In the genomic region with DNA sequence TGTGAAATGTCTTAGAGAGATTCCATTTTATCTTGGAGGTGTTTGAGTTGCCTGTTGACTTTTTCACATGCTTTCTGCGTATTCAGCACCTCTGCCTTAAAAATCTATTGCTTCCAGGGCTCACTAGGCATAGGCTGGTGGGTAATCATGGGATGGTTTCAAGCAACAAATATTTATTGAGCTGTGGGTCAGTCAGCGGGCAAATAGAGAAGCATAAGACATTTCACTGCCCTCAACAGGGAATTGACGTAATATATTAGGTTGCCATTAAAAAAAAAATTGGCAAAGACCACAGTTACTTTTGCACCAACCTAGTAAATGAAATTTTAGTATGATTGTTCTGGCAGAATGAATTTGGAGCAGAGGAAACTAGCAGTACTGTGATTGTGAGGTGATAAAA, we compare ENCODE assay signal across 16 cellular contexts. TPM values are rescaled to one million over a fixed set of nuclear protein-coding genes. Genes with fewer than 3 reads are reported as not detected.
DNase-seq lines count a peak whose midpoint lies in the region; ATAC-seq, FAIRE-seq and TF ChIP-seq lines count a peak whose summit lies in the region.
"Had no signal": no experiment of that assay in that cellular context is flagged by ENCODE, and none has a peak within 500 bp of the region (broad histone marks: within the 10 kb centered on the region; RNA-seq: fewer than 3 reads in every experiment).

No MANE protein-coding gene starts in this region.

- peaks cover 12% of the 10 kb centered on the region for H3K9me1 ChIP-seq in K562 (ENCODE audit: control insufficient read depth, insufficient read depth, low read length)

- H3K4me2 ChIP-seq in K562 (ENCODE audit: insufficient read depth, low read length), result peak overlapping the region; percentile 26; the same call in 1 of the 2 replicates

- peaks cover 66% of the 10 kb centered on the region for H3K36me3 ChIP-seq in K562 (ENCODE audit: control insufficient read depth, insufficient read depth, low read length)

- no peak overlapping the region for H3K4me3 ChIP-seq in K562
- H3K4me3 ChIP-seq: body of pancreas had no signal

- no peak for TF ChIP-seq RAD21 in K562 (CRISPR knock-in tag; conservative IDR thresholded peaks at IDR 0.05 in 1 of 2, IDR thresholded peaks at IDR 0.05 in 1 of 2)

- peaks cover 90% of the 10 kb centered on the region for H3K79me2 ChIP-seq in K562 (ENCODE audit: control insufficient read depth, insufficient read depth, low read length)

- CTCF ChIA-PET in T-cell (lab: Charles Lee), result interaction anchor here (0.5 to 1.8 kb wide), 3 partner anchors 56 to 209 kb away, joined by 4 read pairs; no protein-coding TSS in a partner anchor
- CTCF ChIA-PET in K562 (lab: Yijun Ruan, JAX; ENCODE audit: low intra/inter-chr PET ratio), result no interaction called here

- in situ Hi-C loops in K562 (cut with MboI), result no loop called here

- POLR2A ChIA-PET in T-cell (lab: Charles Lee), result interaction anchor here in 1 of 2 donors (0.7 kb wide), 1 partner anchor 391 kb away, joined by 3 read pairs; no protein-coding TSS in a partner anchor
- POLR2A ChIA-PET in K562 (lab: Yijun Ruan, JAX), result interaction anchor here (0.7 to 4.1 kb wide), 4 partner anchors 10 to 113 kb away, joined by 3 to 17 read pairs (median 3); no protein-coding TSS in a partner anchor

- 0 out of 4 replicates have a peak overlapping the region, but pooled peaks of 1 of the 2 experiments have one; percentile 7 for H3K9ac ChIP-seq in K562 (ENCODE audit: insufficient read depth in 1 of 2, low read depth in 2 of 2, low read length in 2 of 2)

- H3K4me1 Mint-ChIP-seq in activated T-cell treated with anti-CD3 and anti-CD28 coated beads, Interleukin-2, amount 50 U/mL, for 4 hours (ENCODE audit: low read depth), result peaks cover 71% of the 10 kb centered on the region
- peaks cover 79 to 82% (median 79%) of the 10 kb centered on the region in 3 donors for H3K4me1 Mint-ChIP-seq in T-cell
- H3K4me1 Mint-ChIP-seq in stimulated activated effector memory CD8-positive, alpha-beta T cell treated with anti-CD3 and anti-CD28 coated beads, Interleukin-12 subunit alpha, Interleukin-12 subunit beta, amount 100 ng/mL, for 72 hours, result peaks cover 57% of the 10 kb centered on the region

- peak overlapping the region; percentile 72 for H3K4me3 Mint-ChIP-seq in activated T-cell treated with anti-CD3 and anti-CD28 coated beads, Interleukin-2, amount 50 U/mL, for 4 hours
- peak overlapping the region; percentile 54 to 62 (median 59) for H3K4me3 Mint-ChIP-seq in T-cell
- H3K4me3 Mint-ChIP-seq in stimulated activated effector memory CD8-positive, alpha-beta T cell treated with anti-CD3 and anti-CD28 coated beads, Interleukin-12 subunit alpha, Interleukin-12 subunit beta, amount 100 ng/mL, for 72 hours, result peak overlapping the region; percentile 12

- DNase-seq in activated T-cell treated with anti-CD3 and anti-CD28 coated beads, Interleukin-2, amount 50 U/mL, for 4 hours, result no peak
- no peak for DNase-seq in activated T-cell treated with anti-CD3 and anti-CD28 coated beads, Interleukin-2, amount 50 U/mL, for 1 hour
- DNase-seq in T-cell (no peak), K562 (ENCODE audit: extremely low read depth in 1 of 4, low spot score in 3 of 4) (no peak), NCI-H510A treated with DMSO at 0.1 percent for 48 hours (lab: John Stamatoyannopoulos, UW) (no peak), Kasumi-1 (lab: John Stamatoyannopoulos, UW) (no peak), Right ventricle myocardium superior (no peak)
- DNase-seq in stimulated activated effector memory CD8-positive, alpha-beta T cell treated with anti-CD3 and anti-CD28 coated beads, Interleukin-12 subunit alpha, Interleukin-12 subunit beta, amount 100 ng/mL, for 72 hours (ENCODE audit: low spot score in 2 of 2), result no peak
- DNase-seq: body of pancreas; NCI-H2081 treated with DMSO at 0.1 percent for 48 hours; retina; stimulated activated CD4-positive, alpha-beta T cell treated with anti-CD3 and anti-CD28 coated beads, Interleukin-15, amount 100 ng/mL, for 24 hours; substantia nigra; SW 1271 had no signal

- 60% methylated on average over 3 of the region's 3 CpGs for WGBS in K562 (ENCODE audit: insufficient coverage, low coverage, missing lambda C conversion rate)

- TF ChIP-seq CTCF in K562 (IDR thresholded peaks at IDR 0.05 in 2 of 3, conservative IDR thresholded peaks at IDR 0.05 in 1 of 3; ENCODE audit: insufficient read depth in 2 of 3, low read depth in 1 of 3, low read length in 3 of 3), result no peak

- no TSS peak for BruUV-seq in K562 (replicated peaks; lab: Mats Ljungman, UMichigan)

- H3K4me1 ChIP-seq in K562 (replicated peaks in 1 of 2; ENCODE audit: control insufficient read depth in 2 of 2, insufficient read depth in 2 of 2, low read length in 2 of 2), result peaks cover 13 to 41% of the 10 kb centered on the region in 2 experiments

- peaks cover 32% of the 10 kb centered on the region for H3K36me3 Mint-ChIP-seq in activated T-cell treated with anti-CD3 and anti-CD28 coated beads, Interleukin-2, amount 50 U/mL, for 4 hours (ENCODE audit: insufficient read depth)
- peaks cover 29% of the 10 kb centered on the region for H3K36me3 Mint-ChIP-seq in T-cell
- H3K36me3 Mint-ChIP-seq in stimulated activated effector memory CD8-positive, alpha-beta T cell treated with anti-CD3 and anti-CD28 coated beads, Interleukin-12 subunit alpha, Interleukin-12 subunit beta, amount 100 ng/mL, for 72 hours, result peaks cover 42% of the 10 kb centered on the region

- H4K20me1 ChIP-seq in K562 (replicated peaks; ENCODE audit: control insufficient read depth, insufficient read depth, low read length), result peaks cover 28% of the 10 kb centered on the region

- no peaks in the 10 kb centered on the region for H3K9me3 Mint-ChIP-seq in activated T-cell treated with anti-CD3 and anti-CD28 coated beads, Interleukin-2, amount 50 U/mL, for 4 hours
- H3K9me3 Mint-ChIP-seq in T-cell, result no peaks in the 10 kb centered on the region
- no peaks in the 10 kb centered on the region for H3K9me3 Mint-ChIP-seq in stimulated activated effector memory CD8-positive, alpha-beta T cell treated with anti-CD3 and anti-CD28 coated beads, Interleukin-12 subunit alpha, Interleukin-12 subunit beta, amount 100 ng/mL, for 72 hours

- FAIRE-seq in K562 (lab: Jason Lieb, UNC), result no peak
- FAIRE-seq: RCC 7860 had no signal

- H3K9me3 ChIP-seq in K562 (replicated peaks; ENCODE audit: control insufficient read depth, insufficient read depth, low read depth, low read length), result no peaks in the 10 kb centered on the region
- H3K9me3 ChIP-seq: body of pancreas had no signal

- H3K27ac Mint-ChIP-seq in T-cell, result peak overlapping the region; percentile 93
- peak overlapping the region; percentile 64 for H3K27ac Mint-ChIP-seq in stimulated activated effector memory CD8-positive, alpha-beta T cell treated with anti-CD3 and anti-CD28 coated beads, Interleukin-12 subunit alpha, Interleukin-12 subunit beta, amount 100 ng/mL, for 72 hours

- ATAC-seq in activated T-cell treated with anti-CD3 and anti-CD28 coated beads, Interleukin-2, amount 50 U/mL, for 4 hours, result no peak
- ATAC-seq in T-cell (replicated peaks in 1 of 4) (no peak), K562 (no peak), Right ventricle myocardium superior (ENCODE audit: poor library complexity) (no peak)
- ATAC-seq in stimulated activated effector memory CD8-positive, alpha-beta T cell treated with anti-CD3 and anti-CD28 coated beads, Interleukin-12 subunit alpha, Interleukin-12 subunit beta, amount 100 ng/mL, for 72 hours, result no peak
- ATAC-seq: body of pancreas, esophagus mucosa had no signal

- intact Hi-C loops in K562 (cut with micrococcal nuclease), result no loop called here
- intact Hi-C loops in Right ventricle myocardium superior (cut with DNase I), result no loop called here

- H3K27ac ChIP-seq in K562 (ENCODE audit: extremely low read depth, low read depth, low read length), result no peak overlapping the region
- H3K27ac ChIP-seq: body of pancreas had no signal

- no peak for TF ChIP-seq POLR2A in K562 (conservative IDR thresholded peaks at IDR 0.05)

- no peaks in the 10 kb centered on the region for H3K27me3 Mint-ChIP-seq in activated T-cell treated with anti-CD3 and anti-CD28 coated beads, Interleukin-2, amount 50 U/mL, for 4 hours (ENCODE audit: low read depth)
- H3K27me3 Mint-ChIP-seq in T-cell, result no peaks in the 10 kb centered on the region

- no peaks in the 10 kb centered on the region for H3K27me3 ChIP-seq in K562 (ENCODE audit: control insufficient read depth in 2 of 2, insufficient read depth in 2 of 2, low read length in 2 of 2)
- H3K27me3 ChIP-seq: body of pancreas had no signal

- TF ChIP-seq EP300 in K562 (IDR thresholded peaks at IDR 0.05; ENCODE audit: low read length), result no peak

- no peak overlapping the region for H2AFZ ChIP-seq in K562 (ENCODE audit: low read depth, low read length)

TF ChIP-seq in K562, 482 proteins besides CTCF, POLR2A, EP300 and RAD21 (continues in another document):
- TF ChIP-seq POLR2G (IDR thresholded peaks at IDR 0.05; ENCODE audit: low read depth, low read length) (no peak), CC2D1A (IDR thresholded peaks at IDR 0.05) (no peak), SRSF7 (optimal IDR thresholded peaks at IDR 0.05; ENCODE audit: low read depth, low read length) (no peak), SNIP1 (IDR thresholded peaks at IDR 0.05; ENCODE audit: low read depth) (no peak)

RNA-seq across cellular contexts. Expression of gene NBL1, which starts 44.3 kb away (rescaled TPM):
- total RNA-seq in activated T-cell treated with anti-CD3 and anti-CD28 coated beads, Interleukin-2, amount 50 U/mL, for 4 hours, result 10 to 100 TPM; 20.7 to 27.6 (median 20.7) TPM
- total RNA-seq in T-cell (10 to 100 TPM; 11.4 to 38.1 (median 13.7) TPM), K562 (2014; rRNA removed) (2.4 and 4.9 TPM in 2 replicates), K562 (2014; rRNA removed; fragmentation: Illumina TruSeq; extraction: Trizol) (0.80 and 0.91 TPM in 2 replicates), K562 (2015; rRNA removed; fragmentation: Illumina TruSeq; extraction: Trizol) (1.0 and 1.4 TPM in 2 replicates), K562 (2021) (3.4 and 3.7 TPM in 2 replicates), Right ventricle myocardium superior (38.6 TPM)
- 1.2 and 4.9 TPM in 2 replicates for total RNA-seq in K562 (2011; cell fraction: chromatin; rRNA removed; ENCODE audit: low replicate concordance)
- 2.9 and 5.3 TPM in 2 replicates for total RNA-seq in K562 (2011; cell fraction: nucleolus; rRNA removed)
- total RNA-seq in K562 (2011; cell fraction: nucleoplasm; rRNA removed), result 2.1 and 4.1 TPM in 2 replicates
- polyA plus RNA-seq in K562 (2011; rRNA removed) (3.2 and 4.1 TPM in 2 replicates), K562 (2014; fragmentation: Illumina TruSeq; extraction: Trizol) (1.3 and 2.1 TPM in 2 replicates), K562 (2014; fragmentation: Nextera tagmentation; extraction: Ambion mirVana) (under 1 TPM in 1 of 2 experiments, not detected in 1; 0.10 TPM), K562 (2014; rRNA removed) (2.2 and 2.8 TPM in 2 replicates)
- 2.8 and 8.3 TPM in 2 replicates for polyA plus RNA-seq in K562 (2011; cell fraction: cytosol; rRNA removed)
- 1.8 and 3.1 TPM in 2 replicates for polyA plus RNA-seq in K562 (2011; cell fraction: nucleus; rRNA removed)
- 1.6 and 1.8 TPM in 2 replicates for polyA plus RNA-seq in K562 (2012)
- 2.0 and 2.8 TPM in 2 replicates for polyA minus RNA-seq in K562 (2011; rRNA and poly(A)+ RNA removed)
- polyA minus RNA-seq in K562 (2011; cell fraction: cytosol; rRNA and poly(A)+ RNA removed), result 5.2 and 5.6 TPM in 2 replicates
- 0.81 and 2.0 TPM in 2 replicates for polyA minus RNA-seq in K562 (2011; cell fraction: nucleus; rRNA and poly(A)+ RNA removed)

Comparison
In these comparisons a context has a peak if more than half of its experiments do, and no peak if none do; other contexts are left out.
1. H3K4me3 Mint-ChIP-seq: peak in every context shown above with its lines; median percentile 72 in activated T-cell treated with anti-CD3 and anti-CD28 coated beads, Interleukin-2, amount 50 U/mL, for 4 hours; 59 in T-cell; 12 in stimulated activated effector memory CD8-positive, alpha-beta T cell treated with anti-CD3 and anti-CD28 coated beads, Interleukin-12 subunit alpha, Interleukin-12 subunit beta, amount 100 ng/mL, for 72 hours.